Comparison of ENCODE assay signal across 28 cellular contexts in the genomic region with DNA sequence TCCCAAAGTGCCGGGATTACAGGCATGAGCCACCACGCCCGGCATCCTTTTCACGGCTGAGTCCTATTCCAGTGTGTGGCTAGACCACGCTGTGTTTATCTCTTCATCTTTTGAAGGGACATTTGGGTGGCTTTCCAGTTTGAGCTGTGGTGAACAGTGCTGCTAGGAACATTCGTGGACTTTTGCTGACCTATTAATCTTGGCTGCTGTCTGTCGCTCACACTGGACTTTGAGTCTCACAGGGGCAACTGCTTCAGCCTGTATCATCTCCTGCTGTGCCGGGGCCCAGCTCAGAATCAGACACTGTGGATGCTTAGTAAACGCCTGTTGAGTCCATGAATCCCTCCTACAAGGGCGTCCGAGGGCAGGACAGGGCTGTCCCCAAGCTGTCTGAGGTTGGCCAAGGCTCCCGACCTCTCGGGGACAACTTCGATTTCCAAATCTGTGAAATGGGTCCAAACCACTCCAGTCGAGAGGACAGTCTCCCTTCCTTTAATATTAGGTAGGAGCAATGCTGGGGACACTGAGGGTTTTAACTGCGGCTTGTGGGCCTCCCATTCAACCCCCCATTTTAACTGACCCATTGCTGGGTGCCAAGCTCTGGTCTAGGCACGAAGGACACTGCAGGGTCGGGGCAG. TPM values are rescaled to one million over a fixed set of nuclear protein-coding genes. Genes with fewer than 3 reads are reported as not detected.
A peak's percentile ranks its signal among the peaks of the same experiment; 100 is the strongest.
DNase-seq lines count a peak whose midpoint lies in the region; ATAC-seq and TF ChIP-seq lines count a peak whose summit lies in the region.
"Had no signal": no experiment of that assay in that cellular context is flagged by ENCODE, and none has a peak within 500 bp of the region (broad histone marks: within the 10 kb centered on the region; RNA-seq: fewer than 3 reads in every experiment).

No MANE protein-coding gene starts in this region.

- TF ChIP-seq CTCF in esophagus muscularis mucosa (IDR thresholded peaks at IDR 0.05) (no peak), psoas muscle (IDR thresholded peaks at IDR 0.05) (no peak), tibial nerve (IDR thresholded peaks at IDR 0.05) (no peak), testis (IDR thresholded peaks at IDR 0.05) (no peak), brain microvascular endothelial cell (IDR thresholded peaks at IDR 0.05; ENCODE audit: low read depth, low read length, missing control alignments) (no peak)

- H3K4me1 ChIP-seq in esophagus muscularis mucosa (peaks cover 62 to 99% (median 93%) of the 10 kb centered on the region in 4 donors), psoas muscle (peaks cover 55% of the 10 kb centered on the region), tibial nerve (peaks cover 0 to 84% (median 37%) of the 10 kb centered on the region in 4 donors), testis (peaks cover 44% of the 10 kb centered on the region)

- no peaks in the 10 kb centered on the region for H3K9me3 ChIP-seq in esophagus muscularis mucosa
- H3K9me3 ChIP-seq in psoas muscle: no peaks in the 10 kb centered on the region
- no peaks in the 10 kb centered on the region for H3K9me3 ChIP-seq in tibial nerve
- no peaks in the 10 kb centered on the region for H3K9me3 ChIP-seq in testis
- H3K9me3 ChIP-seq: mucosa of descending colon had no signal

- H3K36me3 Mint-ChIP-seq in activated naive CD4-positive, alpha-beta T cell treated with anti-CD3 and anti-CD28 coated beads, Interleukin-2, amount 50 U/mL, for 72 hours: peaks cover 16 to 22% of the 10 kb centered on the region in 2 donors
- H3K36me3 Mint-ChIP-seq: WTC11 had no signal

- H3K4me3 ChIP-seq in esophagus muscularis mucosa (no peak overlapping the region), psoas muscle (no peak overlapping the region), tibial nerve (no peak overlapping the region), testis (no peak overlapping the region), brain microvascular endothelial cell (ENCODE audit: low read depth, low read length) (no peak overlapping the region)
- H3K4me3 ChIP-seq: mucosa of descending colon had no signal

- WGBS in esophagus muscularis mucosa: 86% methylated on average over 18 of the region's 18 CpGs
- 72 to 88% (median 83%) methylated on average over 18 of the region's 18 CpGs for WGBS in psoas muscle, 3 donors
- 86 to 87% methylated on average over 17 to 18 of the region's 18 CpGs for WGBS in tibial nerve, 2 donors
- 86% methylated on average over 13 to 18 of the region's 18 CpGs for WGBS in testis, 2 donors

- H3K27ac Mint-ChIP-seq in activated naive CD4-positive, alpha-beta T cell treated with anti-CD3 and anti-CD28 coated beads, Interleukin-2, amount 50 U/mL, for 72 hours: peak overlapping the region; percentile 60 to 63
- H3K27ac Mint-ChIP-seq: H9, WTC11 had no signal

- TF ChIP-seq EP300 in esophagus muscularis mucosa (IDR thresholded peaks at IDR 0.05): no peak
- TF ChIP-seq EP300 in tibial nerve (IDR thresholded peaks at IDR 0.05): no peak

- ATAC-seq in activated naive CD4-positive, alpha-beta T cell treated with anti-CD3 and anti-CD28 coated beads, Interleukin-2, amount 50 U/mL, for 72 hours: no peak
- no peak for ATAC-seq in psoas muscle
- ATAC-seq: left colon, mucosa of descending colon, SK-N-SH treated with all-trans-retinoic acid at 6 μM for 48 hours, WTC11 had no signal

- intact Hi-C loops in esophagus muscularis mucosa (cut with DNase I) (no loop called here), psoas muscle (cut with DNase I) (loop anchor here (5.0 kb wide), 1 partner anchor 85 kb away; no protein-coding TSS in a partner anchor), testis (cut with DNase I; ENCODE audit: low total_unique reads) (loop anchor here (10.0 kb wide), 1 partner anchor 97 kb away; no protein-coding TSS in a partner anchor)

- H3K27ac ChIP-seq in esophagus muscularis mucosa (replicated peaks in 1 of 4) (peak overlapping the region; percentile 93 to 97 (median 96)), psoas muscle (peak overlapping the region; percentile 90), tibial nerve (peak overlapping the region; percentile 6 to 92 (median 48)), testis (peak overlapping the region in 1 of 2 donors; percentile 90), brain microvascular endothelial cell (no peak overlapping the region)

- H3K27me3 ChIP-seq in esophagus muscularis mucosa (no peaks in the 10 kb centered on the region), psoas muscle (ENCODE audit: insufficient read depth in 3 of 3, low read length in 2 of 3) (no peaks in the 10 kb centered on the region), tibial nerve (no peaks in the 10 kb centered on the region), testis (no peaks in the 10 kb centered on the region), brain microvascular endothelial cell (replicated peaks) (no peaks in the 10 kb centered on the region)

- TF ChIP-seq POLR2A in esophagus muscularis mucosa (IDR thresholded peaks at IDR 0.05; ENCODE audit: low read depth): no peak
- TF ChIP-seq POLR2A in tibial nerve (IDR thresholded peaks at IDR 0.05): no peak
- no peak for TF ChIP-seq POLR2A in testis (IDR thresholded peaks at IDR 0.05)

- in situ Hi-C loops in brain microvascular endothelial cell (cut with HindIII; ENCODE audit: low pct_ligation_motif_present, low sequenced_read_pairs): no loop called here

- H3K36me3 ChIP-seq in esophagus muscularis mucosa (peaks cover 21 to 55% (median 44%) of the 10 kb centered on the region in 4 donors), psoas muscle (ENCODE audit: insufficient read depth in 1 of 2, low read depth in 1 of 2) (peaks cover 5 to 56% of the 10 kb centered on the region in 2 donors), tibial nerve (peaks cover 3 to 31% (median 5%) of the 10 kb centered on the region in 3 donors), testis (ENCODE audit: low read depth, missing control alignments) (no peaks in the 10 kb centered on the region), brain microvascular endothelial cell (replicated peaks) (peaks cover 39% of the 10 kb centered on the region)

- no peak for DNase-seq in activated naive CD4-positive, alpha-beta T cell treated with anti-CD3 and anti-CD28 coated beads, Interleukin-2, amount 50 U/mL, for 72 hours (ENCODE audit: low spot score in 2 of 2)
- no peak for DNase-seq in activated naive CD4-positive, alpha-beta T cell (lab: John Stamatoyannopoulos, UW)
- DNase-seq in esophagus muscularis mucosa (ENCODE audit: extremely low spot score) (no peak), psoas muscle (peak in 1 of 2 donors; percentile 52), tibial nerve (ENCODE audit: low spot score in 2 of 2) (no peak), testis (no peak), brain microvascular endothelial cell (no peak)
- DNase-seq in stimulated activated CD4-positive, alpha-beta T cell treated with anti-CD3 and anti-CD28 coated beads, Interleukin-4, amount 100 ng/mL, for 4 hours: no peak
- DNase-seq: 8988T; activated CD4-positive, alpha-beta T cell treated with anti-CD3 and anti-CD28 coated beads, Interleukin-2, amount 50 U/mL, for 48 hours; activated gamma-delta T cell treated with Interleukin-2 at 50 U/mL for 16 hours; amygdala; central memory CD4-positive, alpha-beta T cell; EL; erythroblast; H9; left colon; mucosa of descending colon; NCI-H1092 treated with DMSO at 0.1 percent for 48 hours; NCI-H2107; NCI-H510A had no signal

- H3K9me3 Mint-ChIP-seq in activated naive CD4-positive, alpha-beta T cell treated with anti-CD3 and anti-CD28 coated beads, Interleukin-2, amount 50 U/mL, for 72 hours: peaks cover 0 to 8% of the 10 kb centered on the region in 2 donors
- H3K9me3 Mint-ChIP-seq: H9, neural crest cell had no signal

RNA-seq across cellular contexts. Expression of a gene that starts 48.4 kb away (rescaled TPM):
- under 1 TPM in 1 of 2 donors, not detected in 1; 0.72 TPM for total RNA-seq in activated naive CD4-positive, alpha-beta T cell treated with anti-CD3 and anti-CD28 coated beads, Interleukin-2, amount 50 U/mL, for 72 hours
- total RNA-seq in esophagus muscularis mucosa: not detected
- not detected for total RNA-seq in psoas muscle
- under 1 TPM; 0.10 to 0.53 (median 0.49) TPM for polyA plus RNA-seq in psoas muscle
- not detected for total RNA-seq in tibial nerve
- 1 to 10 TPM; 1.3 to 3.1 TPM for total RNA-seq in testis
- 10.1 TPM for polyA plus RNA-seq in testis (ENCODE audit: insufficient read depth, low read depth, low replicate concordance)
- total RNA-seq: glomerular endothelial cell, neural crest cell, urinary bladder had no signal
- polyA plus RNA-seq: urinary bladder had no signal

RNA-seq across cellular contexts. Expression of a gene that starts 51.4 kb away (rescaled TPM):
- not detected for total RNA-seq in activated naive CD4-positive, alpha-beta T cell treated with anti-CD3 and anti-CD28 coated beads, Interleukin-2, amount 50 U/mL, for 72 hours
- total RNA-seq in esophagus muscularis mucosa (not detected), psoas muscle (not detected), tibial nerve (not detected), testis (not detected)
- polyA plus RNA-seq in psoas muscle (not detected), testis (ENCODE audit: insufficient read depth, low read depth, low replicate concordance) (not detected)
- total RNA-seq: glomerular endothelial cell, H9, neural crest cell, renal cortical epithelial cell, urinary bladder, WTC11 had no signal
- polyA plus RNA-seq: BJ, urinary bladder had no signal
